In genomic region chr2:42153944-42154593, GRCh38 we compare ENCODE assay signal across 1 cellular context.
TF ChIP-seq lines count a peak whose summit lies in the region.

No MANE protein-coding gene starts in this region.

TF ChIP-seq in WTC11, 78 proteins besides CTCF, POLR2A, EP300 and RAD21 (continued from another document):
- no peak for TF ChIP-seq ZBTB43 (CRISPR knock-in tag; IDR thresholded peaks at IDR 0.05)
- TF ChIP-seq JAZF1 (CRISPR knock-in tag; IDR thresholded peaks at IDR 0.05), result no peak
